In genomic region chrX:153631346-153631745, GRCh38 we compare ENCODE assay signal across 15 cellular contexts. TPM values are rescaled to one million over a fixed set of nuclear protein-coding genes. Genes with fewer than 3 reads are reported as not detected.
DNase-seq lines count a peak whose midpoint lies in the region; ATAC-seq, FAIRE-seq and TF ChIP-seq lines count a peak whose summit lies in the region.
"Had no signal": no experiment of that assay in that cellular context is flagged by ENCODE, and none has a peak within 500 bp of the region (broad histone marks: within the 10 kb centered on the region; RNA-seq: fewer than 3 reads in every experiment).

No MANE protein-coding gene starts in this region.

- H3K4me2 ChIP-seq in astrocyte (ENCODE audit: low read length): no peak overlapping the region
- H3K4me2 ChIP-seq: GM23338 had no signal

- WGBS in endodermal cell (ENCODE audit: insufficient coverage in 1 of 2, insufficient read length in 1 of 2), 2 experiments: 83 to 93% methylated on average over 2 of the region's 2 CpGs

- H3K27me3 ChIP-seq in astrocyte (ENCODE audit: insufficient read depth, low read length): no peaks in the 10 kb centered on the region
- no peaks in the 10 kb centered on the region for H3K27me3 ChIP-seq in endodermal cell (ENCODE audit: control insufficient read depth, insufficient read depth, low read length, poor library complexity, severe bottlenecking)
- H3K27me3 ChIP-seq in CD8-positive, alpha-beta T cell (ENCODE audit: insufficient read depth, low read length): no peaks in the 10 kb centered on the region

- H3K36me3 ChIP-seq in astrocyte (ENCODE audit: insufficient read depth, low read length): no peaks in the 10 kb centered on the region
- H3K36me3 ChIP-seq in endodermal cell (ENCODE audit: control insufficient read depth, insufficient read depth, low read length): no peaks in the 10 kb centered on the region
- no peaks in the 10 kb centered on the region for H3K36me3 ChIP-seq in CD8-positive, alpha-beta T cell (ENCODE audit: insufficient read depth, low read length)
- H3K36me3 ChIP-seq: HAP-1 had no signal

- no peaks in the 10 kb centered on the region for H3K4me1 Mint-ChIP-seq in astrocyte (ENCODE audit: low read depth, unreplicated experiment)
- H3K4me1 Mint-ChIP-seq in endodermal cell: no peaks in the 10 kb centered on the region
- no peaks in the 10 kb centered on the region for H3K4me1 Mint-ChIP-seq in CD8-positive, alpha-beta T cell (ENCODE audit: low read depth)
- H3K4me1 Mint-ChIP-seq: CD4-positive, CD25-positive, alpha-beta regulatory T cell; CD8-positive, alpha-beta memory T cell; GM23338 had no signal

- H3K9me3 ChIP-seq in astrocyte (ENCODE audit: insufficient read depth, low read depth, low read length) (no peaks in the 10 kb centered on the region), endodermal cell (ENCODE audit: control insufficient read depth, low read length) (no peaks in the 10 kb centered on the region)
- H3K9me3 ChIP-seq in CD8-positive, alpha-beta T cell (ENCODE audit: low read length): no peaks in the 10 kb centered on the region

- no peak for ATAC-seq in CD8-positive, alpha-beta T cell
- ATAC-seq: GM12878, GM23338 had no signal

- H3K4me3 ChIP-seq in astrocyte (ENCODE audit: insufficient read depth, low read depth, low read length) (no peak overlapping the region), endodermal cell (ENCODE audit: low read length) (no peak overlapping the region)
- no peak overlapping the region for H3K4me3 ChIP-seq in CD8-positive, alpha-beta T cell (ENCODE audit: low read depth, low read length)
- H3K4me3 ChIP-seq: GM12878, GM23338, HAP-1 had no signal

- no peak overlapping the region for H2AFZ ChIP-seq in astrocyte (ENCODE audit: low read depth, low read length)
- H2AFZ ChIP-seq: GM23338 had no signal

- POLR2A ChIA-PET in CD8-positive, alpha-beta T cell (lab: Charles Lee): no interaction called here

- H3K36me3 Mint-ChIP-seq in astrocyte (ENCODE audit: low read depth, unreplicated experiment) (no peaks in the 10 kb centered on the region), endodermal cell (ENCODE audit: low read depth) (no peaks in the 10 kb centered on the region)
- H3K36me3 Mint-ChIP-seq in CD8-positive, alpha-beta T cell: no peaks in the 10 kb centered on the region
- H3K36me3 Mint-ChIP-seq: CD4-positive, CD25-positive, alpha-beta regulatory T cell had no signal

- no peak overlapping the region for H3K9ac ChIP-seq in astrocyte (ENCODE audit: low read length)
- no peak overlapping the region for H3K9ac ChIP-seq in endodermal cell (ENCODE audit: extremely low read depth, low read length, poor library complexity, severe bottlenecking)

- H3K27ac ChIP-seq in astrocyte (ENCODE audit: low read depth, low read length) (no peak overlapping the region), endodermal cell (ENCODE audit: low read depth, low read length) (no peak overlapping the region)
- H3K27ac ChIP-seq in CD8-positive, alpha-beta T cell (ENCODE audit: low read depth, low read length): no peak overlapping the region

- TF ChIP-seq CTCF in astrocyte (IDR thresholded peaks at IDR 0.05; ENCODE audit: insufficient read depth, low read depth, low read length) (no peak), endodermal cell (conservative IDR thresholded peaks at IDR 0.05) (no peak)
- no peak for TF ChIP-seq CTCF in CD8-positive, alpha-beta T cell (IDR thresholded peaks at IDR 0.05)

- no peak overlapping the region for H3K4me3 Mint-ChIP-seq in astrocyte (ENCODE audit: unreplicated experiment)
- no peak overlapping the region for H3K4me3 Mint-ChIP-seq in endodermal cell
- H3K4me3 Mint-ChIP-seq in CD8-positive, alpha-beta T cell: no peak overlapping the region
- H3K4me3 Mint-ChIP-seq: CD8-positive, alpha-beta memory T cell; GM23338 had no signal

- H3K27me3 Mint-ChIP-seq in astrocyte (ENCODE audit: low read depth, unreplicated experiment) (peaks cover 44% of the 10 kb centered on the region), endodermal cell (ENCODE audit: insufficient read depth) (peaks cover 16% of the 10 kb centered on the region)
- no peaks in the 10 kb centered on the region for H3K27me3 Mint-ChIP-seq in CD8-positive, alpha-beta T cell (ENCODE audit: low read depth)
- H3K27me3 Mint-ChIP-seq: CD4-positive, CD25-positive, alpha-beta regulatory T cell had no signal

- no peaks in the 10 kb centered on the region for H3K4me1 ChIP-seq in astrocyte (ENCODE audit: insufficient read depth, low read length)
- no peaks in the 10 kb centered on the region for H3K4me1 ChIP-seq in endodermal cell (ENCODE audit: control insufficient read depth, insufficient read depth, low read length)
- no peaks in the 10 kb centered on the region for H3K4me1 ChIP-seq in CD8-positive, alpha-beta T cell (ENCODE audit: insufficient read depth, low read length)
- H3K4me1 ChIP-seq: HAP-1 had no signal

- H3K79me2 ChIP-seq in astrocyte (ENCODE audit: insufficient read depth, low read length): no peaks in the 10 kb centered on the region

- H3K9me3 Mint-ChIP-seq in astrocyte (ENCODE audit: unreplicated experiment): peaks cover 6% of the 10 kb centered on the region
- H3K9me3 Mint-ChIP-seq in endodermal cell: peaks cover 57% of the 10 kb centered on the region
- peaks cover 5% of the 10 kb centered on the region for H3K9me3 Mint-ChIP-seq in CD8-positive, alpha-beta T cell
- H3K9me3 Mint-ChIP-seq: GM23338 had no signal

- H4K20me1 ChIP-seq in astrocyte (ENCODE audit: insufficient read depth, low read length): no peaks in the 10 kb centered on the region

- intact Hi-C loops in CD8-positive, alpha-beta T cell (cut with DNase I, micrococcal nuclease): no loop called here

- peak; percentile 20 for FAIRE-seq in astrocyte (lab: Jason Lieb, UNC)
- FAIRE-seq: D721Med, GM12878, H54 had no signal

- no peak for DNase-seq in astrocyte (ENCODE audit: low read depth)
- peak; percentile 7 for DNase-seq in endodermal cell
- no peak for DNase-seq in activated gamma-delta T cell treated with Interleukin-2 at 50 U/mL for 16 hours
- DNase-seq in CD8-positive, alpha-beta T cell: no peak
- DNase-seq: C1 segment of cervical spinal cord; CD4-positive, CD25-positive, alpha-beta regulatory T cell; CD8-positive, alpha-beta memory T cell; DMS 273 treated with DMSO at 0.1 percent for 48 hours; DMS79; GDM1 had no signal

- CTCF ChIA-PET in CD8-positive, alpha-beta T cell (lab: Charles Lee): interaction anchor here (1.0 to 1.2 kb wide), 2 partner anchors 28 to 93 kb away, joined by 3 read pairs; no protein-coding TSS in a partner anchor

- no peak overlapping the region for H3K27ac Mint-ChIP-seq in astrocyte (ENCODE audit: unreplicated experiment)
- H3K27ac Mint-ChIP-seq in endodermal cell: no peak overlapping the region
- H3K27ac Mint-ChIP-seq in CD8-positive, alpha-beta T cell: no peak overlapping the region
- H3K27ac Mint-ChIP-seq: CD4-positive, CD25-positive, alpha-beta regulatory T cell; CD8-positive, alpha-beta memory T cell; GM23338 had no signal

RNA-seq across cellular contexts. Expression of gene DUSP9, which starts 15.7 kb away (rescaled TPM):
- total RNA-seq in astrocyte (0.20 and 0.36 TPM in 2 replicates), endodermal cell (under 1 TPM; 0.18 to 0.31 TPM)
- polyA plus RNA-seq in endodermal cell (2013, experiment 1 of 2): 1.5 TPM
- polyA plus RNA-seq in endodermal cell (2013, experiment 2 of 2): 1.3 TPM
- total RNA-seq in CD8-positive, alpha-beta T cell: not detected
- total RNA-seq: CD4-positive, CD25-positive, alpha-beta regulatory T cell had no signal
- polyA plus RNA-seq: CD4-positive, CD25-positive, alpha-beta regulatory T cell; GM12878 had no signal

RNA-seq across cellular contexts. Expression of gene CCNQ, which starts 32.4 kb away (rescaled TPM):
- 19.8 and 21.7 TPM in 2 replicates for total RNA-seq in astrocyte
- 10 to 100 TPM; 17.1 to 20.8 TPM for total RNA-seq in endodermal cell
- polyA plus RNA-seq in endodermal cell (2013, experiment 1 of 2): 20.0 TPM
- polyA plus RNA-seq in endodermal cell (2013, experiment 2 of 2): 18.4 TPM
- 10 to 100 TPM; 12.7 to 15.5 TPM for total RNA-seq in CD8-positive, alpha-beta T cell

RNA-seq across cellular contexts. Expression of gene PNCK, which starts 42.3 kb away (rescaled TPM):
- total RNA-seq in astrocyte: 0.65 and 1.1 TPM in 2 replicates
- total RNA-seq in endodermal cell: 10 to 100 TPM in 1 of 2 donors, 1 to 10 TPM in 1; 2.8 to 12.9 TPM
- 11.1 TPM for polyA plus RNA-seq in endodermal cell (2013, experiment 1 of 2)
- polyA plus RNA-seq in endodermal cell (2013, experiment 2 of 2): 9.0 TPM
- total RNA-seq in CD8-positive, alpha-beta T cell: under 1 TPM; 0.44 to 0.68 TPM
- total RNA-seq: CD8-positive, alpha-beta memory T cell had no signal
- polyA plus RNA-seq: CD4-positive, CD25-positive, alpha-beta regulatory T cell; CD8-positive, alpha-beta memory T cell had no signal

RNA-seq across cellular contexts. Expression of gene SLC6A8, which starts 56.4 kb away (rescaled TPM):
- total RNA-seq in astrocyte: 52.6 and 57.9 TPM in 2 replicates
- total RNA-seq in endodermal cell: 100 to 1,000 TPM in 1 of 2 donors, 10 to 100 TPM in 1; 57.6 to 121 TPM
- 144 TPM for polyA plus RNA-seq in endodermal cell (2013, experiment 1 of 2)
- polyA plus RNA-seq in endodermal cell (2013, experiment 2 of 2): 117 TPM
- total RNA-seq in CD8-positive, alpha-beta T cell: 1 to 10 TPM; 2.7 to 2.9 TPM
